18 cellular contexts compared by ENCODE assay signal in genomic region chr14:68473050-68473449, GRCh38.
DNase-seq lines count a peak whose midpoint lies in the region; ATAC-seq and TF ChIP-seq lines count a peak whose summit lies in the region.
"Had no signal": no experiment of that assay in that cellular context is flagged by ENCODE, and none has a peak within 500 bp of the region (broad histone marks: within the 10 kb centered on the region; RNA-seq: fewer than 3 reads in every experiment).

No MANE protein-coding gene starts in this region.

- 65 to 72% (median 72%) methylated on average over 3 of the region's 3 CpGs for WGBS in heart left ventricle, 4 donors

- H3K27me3 ChIP-seq in heart left ventricle (no peaks in the 10 kb centered on the region), WERI-Rb-1 (ENCODE audit: insufficient read depth, low read depth, severe bottlenecking) (no peaks in the 10 kb centered on the region)
- H3K27me3 ChIP-seq: ovary, transverse colon had no signal

- DNase-seq in Right ventricle myocardium inferior (ENCODE audit: missing footprints) (no peak), heart left ventricle (no peak), mucosa of gallbladder (ENCODE audit: low spot score) (peak; percentile 84), type B pancreatic cell (ENCODE audit: extremely low spot score, unreplicated experiment) (no peak), WERI-Rb-1 (no peak)
- DNase-seq: activated naive CD8-positive, alpha-beta T cell treated with anti-CD3 and anti-CD28 coated beads, Interleukin-2, amount 10 ng/mL, durations not matched to agents 7 days and 5 days; activated T-cell treated with anti-CD3 and anti-CD28 coated beads, Interleukin-2, amount 50 U/mL, for 72 hours; DND-41; NCI-H187; ovary; SHP77; small intestine; T-helper 1 cell; transverse colon had no signal

- H3K4me1 ChIP-seq in heart left ventricle = peaks cover 0 to 65% (median 10%) of the 10 kb centered on the region in 12 donors

- H3K27ac Mint-ChIP-seq in dendritic cell treated with granulocyte-macrophage colony-stimulating factor and Interleukin-4, amounts not matched to agents 40 ng/mL and 50 ng/mL, for 4 days = peak overlapping the region; percentile 36
- peak overlapping the region; percentile 79 for H3K27ac Mint-ChIP-seq in type B pancreatic cell
- H3K27ac Mint-ChIP-seq: activated naive CD8-positive, alpha-beta T cell treated with anti-CD3 and anti-CD28 coated beads, Interleukin-2, amount 10 ng/mL, durations not matched to agents 7 days and 5 days; activated T-cell treated with anti-CD3 and anti-CD28 coated beads, Interleukin-2, amount 50 U/mL, for 72 hours had no signal

- no peaks in the 10 kb centered on the region for H3K9me3 Mint-ChIP-seq in dendritic cell treated with granulocyte-macrophage colony-stimulating factor and Interleukin-4, amounts not matched to agents 40 ng/mL and 50 ng/mL, for 4 days
- peaks cover 3% of the 10 kb centered on the region for H3K9me3 Mint-ChIP-seq in type B pancreatic cell
- H3K9me3 Mint-ChIP-seq: activated naive CD8-positive, alpha-beta T cell treated with anti-CD3 and anti-CD28 coated beads, Interleukin-2, amount 10 ng/mL, durations not matched to agents 7 days and 5 days; activated T-cell treated with anti-CD3 and anti-CD28 coated beads, Interleukin-2, amount 50 U/mL, for 72 hours had no signal

- TF ChIP-seq CTCF in heart left ventricle (IDR thresholded peaks at IDR 0.05) = no peak
- no peak for TF ChIP-seq CTCF in type B pancreatic cell (conservative IDR thresholded peaks at IDR 0.05)
- no peak for TF ChIP-seq CTCF in WERI-Rb-1 (IDR thresholded peaks at IDR 0.05; ENCODE audit: low read depth, low read length)

- H3K27ac ChIP-seq in heart left ventricle (no peak overlapping the region), WERI-Rb-1 (no peak overlapping the region)
- H3K27ac ChIP-seq: ovary, transverse colon had no signal

- intact Hi-C loops in Right ventricle myocardium inferior (cut with DNase I) (no loop called here), heart left ventricle (cut with DNase I) (no loop called here)
- intact Hi-C loops in dendritic cell treated with granulocyte-macrophage colony-stimulating factor and Interleukin-4, amounts not matched to agents 40 ng/mL and 50 ng/mL, for 4 days (cut with micrococcal nuclease) = loop anchor here (10.0 kb wide), 1 partner anchor 312 kb away; no protein-coding TSS in a partner anchor

- H3K4me1 Mint-ChIP-seq in dendritic cell treated with granulocyte-macrophage colony-stimulating factor and Interleukin-4, amounts not matched to agents 40 ng/mL and 50 ng/mL, for 4 days (ENCODE audit: low read depth) = peaks cover 81% of the 10 kb centered on the region
- peaks cover 79% of the 10 kb centered on the region for H3K4me1 Mint-ChIP-seq in type B pancreatic cell (ENCODE audit: unreplicated experiment)

- no peaks in the 10 kb centered on the region for H3K36me3 Mint-ChIP-seq in dendritic cell treated with granulocyte-macrophage colony-stimulating factor and Interleukin-4, amounts not matched to agents 40 ng/mL and 50 ng/mL, for 4 days (ENCODE audit: low read depth)
- H3K36me3 Mint-ChIP-seq in type B pancreatic cell = peaks cover 10% of the 10 kb centered on the region

- TF ChIP-seq POLR2A in heart left ventricle (IDR thresholded peaks at IDR 0.05) = no peak

- H3K9me3 ChIP-seq in heart left ventricle (no peaks in the 10 kb centered on the region), WERI-Rb-1 (ENCODE audit: severe bottlenecking) (no peaks in the 10 kb centered on the region)
- H3K9me3 ChIP-seq: mucosa of descending colon, ovary, transverse colon had no signal

- ATAC-seq in Right ventricle myocardium inferior (peak; percentile 23), heart left ventricle (no peak), HG02623 (IDR thresholded peaks at IDR 0.05; ENCODE audit: unreplicated experiment) (no peak), HG03095 (IDR thresholded peaks at IDR 0.05; ENCODE audit: unreplicated experiment) (no peak)
- ATAC-seq: activated T-cell treated with anti-CD3 and anti-CD28 coated beads, Interleukin-2, amount 50 U/mL, for 72 hours; mucosa of descending colon had no signal

- H3K4me3 Mint-ChIP-seq in dendritic cell treated with granulocyte-macrophage colony-stimulating factor and Interleukin-4, amounts not matched to agents 40 ng/mL and 50 ng/mL, for 4 days = no peak overlapping the region
- H3K4me3 Mint-ChIP-seq in type B pancreatic cell = peak overlapping the region; percentile 53
- H3K4me3 Mint-ChIP-seq: activated naive CD8-positive, alpha-beta T cell treated with anti-CD3 and anti-CD28 coated beads, Interleukin-2, amount 10 ng/mL, durations not matched to agents 7 days and 5 days; activated T-cell treated with anti-CD3 and anti-CD28 coated beads, Interleukin-2, amount 50 U/mL, for 72 hours had no signal

- H3K36me3 ChIP-seq in heart left ventricle (no peaks in the 10 kb centered on the region), WERI-Rb-1 (no peaks in the 10 kb centered on the region)
- H3K36me3 ChIP-seq: ovary, transverse colon had no signal

- H3K4me3 ChIP-seq in heart left ventricle (no peak overlapping the region), WERI-Rb-1 (ENCODE audit: low read depth, low read length) (no peak overlapping the region)
- H3K4me3 ChIP-seq: mucosa of descending colon, ovary, transverse colon had no signal

- no peaks in the 10 kb centered on the region for H3K27me3 Mint-ChIP-seq in dendritic cell treated with granulocyte-macrophage colony-stimulating factor and Interleukin-4, amounts not matched to agents 40 ng/mL and 50 ng/mL, for 4 days
- no peaks in the 10 kb centered on the region for H3K27me3 Mint-ChIP-seq in type B pancreatic cell
